8 cellular contexts compared by ENCODE assay signal in the genomic region with DNA sequence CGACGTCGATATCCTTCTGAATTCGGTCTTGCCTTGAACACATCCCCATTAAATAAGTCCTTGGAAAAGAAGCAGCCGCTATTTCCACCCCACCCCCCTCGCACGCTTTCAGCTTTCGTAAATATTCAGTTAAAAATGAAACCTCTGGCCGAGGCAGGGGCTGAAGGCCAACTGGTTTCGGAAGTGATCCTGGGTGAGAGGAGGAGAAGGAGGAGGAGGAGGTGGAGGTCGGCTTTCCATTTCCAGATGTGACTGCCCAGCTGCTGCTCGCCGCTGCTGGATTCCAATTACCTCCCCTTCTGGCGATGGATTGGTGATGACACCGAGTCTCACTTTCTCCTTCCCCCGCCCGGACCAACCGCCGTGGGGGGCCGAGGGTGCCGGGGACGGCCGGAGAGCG.
A peak's percentile ranks its signal among the peaks of the same experiment; 100 is the strongest.
DNase-seq lines count a peak whose midpoint lies in the region; ATAC-seq and TF ChIP-seq lines count a peak whose summit lies in the region.
"Not testable (repeated sequence)": the region's sequence is repeated elsewhere in the genome, so short reads cannot be mapped to it uniquely, and the experiment has no call there.

No MANE protein-coding gene starts in this region.

- H3K4me2 ChIP-seq in DND-41 (ENCODE audit: insufficient read depth, low read length) (peak overlapping the region; percentile 66), Loucy (ENCODE audit: low read depth, low read length, poor library complexity, severe bottlenecking) (peak overlapping the region; percentile 46)

- not testable (repeated sequence) for H3K27ac ChIP-seq in DND-41 (ENCODE audit: low read length); WERI-Rb-1; ovary
- H3K27ac ChIP-seq in esophagus (ENCODE audit: low read depth in 2 of 2, low read length in 1 of 2) (peak overlapping the region in 1 of 2 donors; percentile 67), thoracic aorta (peak overlapping the region; percentile 69 to 76)

- intact Hi-C loops in ovary (cut with DNase I), result not testable (repeated sequence)

- not testable (repeated sequence) for H3K36me3 Mint-ChIP-seq in activated naive CD8-positive, alpha-beta T cell treated with anti-CD3 and anti-CD28 coated beads, Interleukin-2, amount 50 U/mL, for 24 hours (ENCODE audit: low read depth)

- not testable (repeated sequence) for H3K27me3 Mint-ChIP-seq in activated naive CD8-positive, alpha-beta T cell treated with anti-CD3 and anti-CD28 coated beads, Interleukin-2, amount 50 U/mL, for 24 hours

- peak overlapping the region in 1 of 2 experiments; percentile 53; a peak in 3 of 4 replicates for H3K4me3 ChIP-seq in DND-41 (ENCODE audit: low read depth in 1 of 2, low read length in 2 of 2)
- peak overlapping the region; percentile 74 for H3K4me3 ChIP-seq in Loucy (ENCODE audit: low read length, poor library complexity, severe bottlenecking)
- H3K4me3 ChIP-seq in WERI-Rb-1 (ENCODE audit: low read depth, low read length), result peak overlapping the region; percentile 31
- peak overlapping the region; percentile 19 to 58 for H3K4me3 ChIP-seq in esophagus (ENCODE audit: low read depth in 1 of 2, low read length in 2 of 2)
- peak overlapping the region; percentile 32 for H3K4me3 ChIP-seq in ovary
- peak overlapping the region; percentile 74 for H3K4me3 ChIP-seq in thoracic aorta

- H3K9me3 Mint-ChIP-seq in activated naive CD8-positive, alpha-beta T cell treated with anti-CD3 and anti-CD28 coated beads, Interleukin-2, amount 50 U/mL, for 24 hours, result not testable (repeated sequence)

- TF ChIP-seq POLR2A in ovary (IDR thresholded peaks at IDR 0.05), result not testable (repeated sequence)

- H3K9me2 ChIP-seq in Loucy (replicated peaks; ENCODE audit: low read depth, low read length), result not testable (repeated sequence)

- H3K4me3 Mint-ChIP-seq in activated naive CD8-positive, alpha-beta T cell treated with anti-CD3 and anti-CD28 coated beads, Interleukin-2, amount 50 U/mL, for 24 hours, result peak overlapping the region; percentile 81

- WGBS in esophagus, 2 donors, result 0 to 1% methylated on average over 6 to 15 of the region's 24 CpGs
- 0% methylated on average over 9 to 16 of the region's 24 CpGs for WGBS in ovary, 3 donors

- DNase-seq in DND-41 (peak; percentile 12), kidney tubule cell (ENCODE audit: low spot score) (peak; percentile 24), ovary (peak in 4 of 5 donors; percentile 11 to 43 (median 24))
- DNase-seq in WERI-Rb-1; activated naive CD8-positive, alpha-beta T cell treated with anti-CD3 and anti-CD28 coated beads, Interleukin-2, amount 50 U/mL, for 24 hours; thoracic aorta (ENCODE audit: low spot score): not testable (repeated sequence)

- H3K9me3 ChIP-seq in DND-41 (ENCODE audit: insufficient read depth, low read length, severe bottlenecking); Loucy (ENCODE audit: insufficient read depth, low read depth, low read length); WERI-Rb-1 (ENCODE audit: severe bottlenecking); esophagus (ENCODE audit: control insufficient read depth in 2 of 2, insufficient read depth in 1 of 2, low read depth in 1 of 2, low read length in 1 of 2); ovary; thoracic aorta: not testable (repeated sequence)

- H3K79me2 ChIP-seq in DND-41 (ENCODE audit: insufficient read depth, low read length); Loucy (ENCODE audit: insufficient read depth, low read length): not testable (repeated sequence)

- not testable (repeated sequence) for H2AFZ ChIP-seq in DND-41 (ENCODE audit: low read depth, low read length)
- H2AFZ ChIP-seq in Loucy (ENCODE audit: low read length), result peak overlapping the region; percentile 55; the same call in 1 of the 2 replicates

- H3K27me3 ChIP-seq in DND-41 (ENCODE audit: insufficient read depth, low read length, poor library complexity); Loucy (ENCODE audit: insufficient read depth, low read length, poor library complexity, severe bottlenecking); WERI-Rb-1 (ENCODE audit: insufficient read depth, low read depth, severe bottlenecking); esophagus (ENCODE audit: control insufficient read depth in 1 of 2, insufficient read depth in 2 of 2, low read length in 2 of 2); ovary; thoracic aorta (replicated peaks; ENCODE audit: insufficient read depth): not testable (repeated sequence)

- H3K4me1 ChIP-seq in DND-41 (ENCODE audit: insufficient read depth, low read length); Loucy (ENCODE audit: insufficient read depth, low read length, poor library complexity, severe bottlenecking); esophagus (ENCODE audit: control insufficient read depth in 2 of 2, insufficient read depth in 2 of 2, low read length in 1 of 2); ovary (ENCODE audit: insufficient read depth); thoracic aorta (ENCODE audit: control insufficient read depth in 1 of 2, low read depth in 2 of 2): not testable (repeated sequence)

- H4K20me1 ChIP-seq in DND-41 (ENCODE audit: insufficient read depth, low read length); Loucy (ENCODE audit: insufficient read depth, low read length, poor library complexity, severe bottlenecking): not testable (repeated sequence)

- TF ChIP-seq EP300 in ovary (IDR thresholded peaks at IDR 0.05), result not testable (repeated sequence)

- not testable (repeated sequence) for H3K9ac ChIP-seq in DND-41 (ENCODE audit: low read depth, low read length)
- H3K9ac ChIP-seq in Loucy (ENCODE audit: low read depth, low read length, poor library complexity, severe bottlenecking), result peak overlapping the region; percentile 70

- H3K4me1 Mint-ChIP-seq in activated naive CD8-positive, alpha-beta T cell treated with anti-CD3 and anti-CD28 coated beads, Interleukin-2, amount 50 U/mL, for 24 hours, result not testable (repeated sequence)

- not testable (repeated sequence) for ATAC-seq in DND-41 (ENCODE audit: insufficient read depth, low read depth); activated naive CD8-positive, alpha-beta T cell treated with anti-CD3 and anti-CD28 coated beads, Interleukin-2, amount 50 U/mL, for 24 hours; thoracic aorta (ENCODE audit: insufficient number of reproducible peaks, low FRiP score, low read depth)

- not testable (repeated sequence) for TF ChIP-seq CTCF in DND-41 (IDR thresholded peaks at IDR 0.05; ENCODE audit: borderline replicate concordance, extremely low read depth, low read length, poor library complexity, severe bottlenecking); Loucy (conservative IDR thresholded peaks at IDR 0.05; ENCODE audit: low read length); WERI-Rb-1 (IDR thresholded peaks at IDR 0.05; ENCODE audit: low read depth, low read length); ovary (IDR thresholded peaks at IDR 0.05); thoracic aorta (IDR thresholded peaks at IDR 0.05)

- H3K27ac Mint-ChIP-seq in activated naive CD8-positive, alpha-beta T cell treated with anti-CD3 and anti-CD28 coated beads, Interleukin-2, amount 50 U/mL, for 24 hours, result peak overlapping the region; percentile 73

- not testable (repeated sequence) for H3F3A ChIP-seq in Loucy (ENCODE audit: low read depth)

- H3K36me3 ChIP-seq in DND-41 (ENCODE audit: insufficient read depth, low read length); Loucy (ENCODE audit: insufficient read depth, low read length); WERI-Rb-1; esophagus (ENCODE audit: control insufficient read depth in 2 of 2, insufficient read depth in 2 of 2, low read length in 1 of 2); ovary; thoracic aorta: not testable (repeated sequence)
